In genomic region chr4:89111833-89112563, GRCh38 we compare ENCODE assay signal across 8 cellular contexts. TPM values are rescaled to one million over a fixed set of nuclear protein-coding genes. Genes with fewer than 3 reads are reported as not detected.
DNase-seq lines count a peak whose midpoint lies in the region; ATAC-seq, FAIRE-seq and TF ChIP-seq lines count a peak whose summit lies in the region.

No MANE protein-coding gene starts in this region.

- H3K4me3 ChIP-seq in A549 (peak overlapping the region; percentile 82), Panc1 (ENCODE audit: low read depth in 2 of 2, low read length in 2 of 2) (peak overlapping the region; percentile 68 to 71), dorsolateral prefrontal cortex (peak overlapping the region; percentile 62 to 99 (median 85)), mononuclear cell (ENCODE audit: low read length) (peak overlapping the region; percentile 73)

- no peak for TF ChIP-seq CTCF in A549 (IDR thresholded peaks at IDR 0.05)
- TF ChIP-seq CTCF in Panc1 (IDR thresholded peaks at IDR 0.05) = no peak
- TF ChIP-seq CTCF in dorsolateral prefrontal cortex (IDR thresholded peaks at IDR 0.05 in 54 of 56, conservative IDR thresholded peaks at IDR 0.05 in 2 of 56; ENCODE audit: low read depth in 1 of 56, partially characterized antibody in 56 of 56) = no peak

- H3K4me1 ChIP-seq in A549 (peaks cover 14% of the 10 kb centered on the region; the same call in 2 of the 3 replicates), Panc1 (ENCODE audit: control insufficient read depth, insufficient read depth, low read length) (no peaks in the 10 kb centered on the region), mononuclear cell (ENCODE audit: insufficient read depth, low read length) (peaks cover 17% of the 10 kb centered on the region)

- CTCF ChIA-PET in A549 (lab: Yijun Ruan, JAX) (interaction anchor here (1.8 kb wide), 1 partner anchor 55 kb away, joined by 5 read pairs; the partner anchor contains the start of gene FAM13A), Panc1 (lab: Charles Lee) (no interaction called here)

- no TSS peak for BruUV-seq in Panc1 (replicated peaks; lab: Mats Ljungman, UMichigan)

- peak overlapping the region; percentile 95 to 99 for H3K27ac ChIP-seq in A549
- peak overlapping the region; percentile 77 for H3K27ac ChIP-seq in Panc1 (ENCODE audit: low read length)
- peak overlapping the region in 58 of 59 donors; percentile 47 to 95 (median 86) for H3K27ac ChIP-seq in dorsolateral prefrontal cortex

- WGBS in A549 (ENCODE audit: missing lambda C conversion rate) = 9% methylated on average over 15 of the region's 15 CpGs

- intact Hi-C loops in Panc1 (cut with micrococcal nuclease; ENCODE audit: unreplicated experiment) = no loop called here
- intact Hi-C loops in dorsolateral prefrontal cortex (cut with DNase I) = loop anchor here (5.0 kb wide), 2 partner anchors 290 to 590 kb away; partner anchors contain the start of gene PYURF (in 1 of the 2)

- no peak for TF ChIP-seq RAD21 in A549 (conservative IDR thresholded peaks at IDR 0.05 in 1 of 2, IDR thresholded peaks at IDR 0.05 in 1 of 2)

- TF ChIP-seq EP300 in A549 (IDR thresholded peaks at IDR 0.05) = no peak

- POLR2A ChIA-PET in A549 (lab: Yijun Ruan, JAX) (interaction anchor here (0.9 kb wide), 1 partner anchor 11 kb away, joined by 4 read pairs; no protein-coding TSS in a partner anchor), Panc1 (lab: Charles Lee) (no interaction called here)

- DNase-seq in A549 (ENCODE audit: low read depth in 1 of 2, low spot score in 1 of 2) = peak; percentile 25 to 69
- DNase-seq in GM04503 (ENCODE audit: low read depth) = peak; percentile 66
- DNase-seq in Panc1 (ENCODE audit: low read depth, low spot score) = no peak
- no peak for DNase-seq in dorsolateral prefrontal cortex
- no peak for DNase-seq in NCI-H1694 treated with DMSO at 0.1 percent for 48 hours (lab: John Stamatoyannopoulos, UW)
- no peak for DNase-seq in NCI-H146 treated with DMSO at 0.1 percent for 48 hours (lab: John Stamatoyannopoulos, UW; ENCODE audit: unreplicated experiment)
- DNase-seq in NCI-H2081 treated with DMSO at 0.1 percent for 48 hours (lab: John Stamatoyannopoulos, UW) = no peak

- no peak for FAIRE-seq in A549 (lab: Jason Lieb, UNC)

- H3K27me3 ChIP-seq in Panc1 (ENCODE audit: control insufficient read depth, insufficient read depth, low read length) = no peaks in the 10 kb centered on the region; the same call in 1 of the 2 replicates
- no peaks in the 10 kb centered on the region for H3K27me3 ChIP-seq in dorsolateral prefrontal cortex
- peaks cover 19% of the 10 kb centered on the region for H3K27me3 ChIP-seq in mononuclear cell (ENCODE audit: insufficient read depth, low read length)

- in situ Hi-C loops in Panc1 (cut with HindIII; ENCODE audit: low pct_unique_long_range_greater_than_20kb, low sequenced_read_pairs) = no loop called here

- peak overlapping the region; percentile 97 for H3K4me2 ChIP-seq in A549

- no peak for TF ChIP-seq POLR2A in A549 (IDR thresholded peaks at IDR 0.05; ENCODE audit: low read length)

- ATAC-seq in A549 (peak; percentile 51 to 63; a peak in 4 of 6 replicates), Panc1 (no peak)

- no peaks in the 10 kb centered on the region for H3K36me3 ChIP-seq in Panc1 (ENCODE audit: control insufficient read depth, insufficient read depth, low read length)

- peaks cover 6% of the 10 kb centered on the region; the same call in 1 of the 3 replicates for H3K9me3 ChIP-seq in A549
- no peaks in the 10 kb centered on the region for H3K9me3 ChIP-seq in Panc1 (ENCODE audit: control insufficient read depth, insufficient read depth, low read depth, low read length)
- no peaks in the 10 kb centered on the region for H3K9me3 ChIP-seq in mononuclear cell (ENCODE audit: low read depth, low read length)

TF ChIP-seq in A549, 52 proteins besides CTCF, POLR2A, EP300 and RAD21:
- peak; percentile 88 to 97 for TF ChIP-seq CEBPB (IDR thresholded peaks at IDR 0.05)
- no peak for TF ChIP-seq CBX2 (IDR thresholded peaks at IDR 0.05; ENCODE audit: borderline replicate concordance, low read depth)
- TF ChIP-seq BHLHE40 (IDR thresholded peaks at IDR 0.05; ENCODE audit: low read depth, low read length) = no peak
- no peak for TF ChIP-seq FOSL2 (IDR thresholded peaks at IDR 0.05)
- TF ChIP-seq FOSL2 (CRISPR knock-in tag; IDR thresholded peaks at IDR 0.05) = 0 out of 2 replicates have a peak, but pooled peaks have one; percentile 4
- TF ChIP-seq GATA3 (IDR thresholded peaks at IDR 0.05; ENCODE audit: borderline replicate concordance) = peak; percentile 41; the same call in 1 of the 2 replicates
- TF ChIP-seq, protein P1, sequence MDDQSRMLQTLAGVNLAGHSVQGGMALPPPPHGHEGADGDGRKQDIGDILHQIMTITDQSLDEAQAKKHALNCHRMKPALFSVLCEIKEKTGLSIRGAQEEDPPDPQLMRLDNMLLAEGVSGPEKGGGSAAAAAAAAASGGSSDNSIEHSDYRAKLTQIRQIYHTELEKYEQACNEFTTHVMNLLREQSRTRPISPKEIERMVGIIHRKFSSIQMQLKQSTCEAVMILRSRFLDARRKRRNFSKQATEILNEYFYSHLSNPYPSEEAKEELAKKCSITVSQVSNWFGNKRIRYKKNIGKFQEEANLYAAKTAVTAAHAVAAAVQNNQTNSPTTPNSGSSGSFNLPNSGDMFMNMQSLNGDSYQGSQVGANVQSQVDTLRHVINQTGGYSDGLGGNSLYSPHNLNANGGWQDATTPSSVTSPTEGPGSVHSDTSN (IDR thresholded peaks at IDR 0.05) = no peak
- no peak for TF ChIP-seq EHF (CRISPR knock-in tag; IDR thresholded peaks at IDR 0.05)
- TF ChIP-seq HES2 (IDR thresholded peaks at IDR 0.05) = 0 out of 2 replicates have a peak, but pooled peaks have one; percentile 31
- no peak for TF ChIP-seq HOXA7 (CRISPR knock-in tag; IDR thresholded peaks at IDR 0.05)
- TF ChIP-seq KDM1A (IDR thresholded peaks at IDR 0.05; ENCODE audit: low read depth) = no peak
- TF ChIP-seq SMC3 (IDR thresholded peaks at IDR 0.05) = no peak

RNA-seq across cellular contexts. Expression of gene TIGD2, which starts 0.7 kb away (rescaled TPM):
- polyA plus RNA-seq in A549 (2011; rRNA removed) (8.8 and 10.7 TPM in 2 replicates), A549 (2017; fragmentation: RNase III; extraction: RNeasy Plus Mini Kit Qiagen cat#74134 plus additional on column Dnase treatment) (6.6 to 7.5 TPM (median 7.2 TPM) in 3 replicates)
- polyA plus RNA-seq in A549 (2012; cell fraction: cytosol; rRNA removed) = 2.0 and 2.1 TPM in 2 replicates
- polyA plus RNA-seq in A549 (2012; cell fraction: nucleus; rRNA removed) = 1.1 and 1.6 TPM in 2 replicates
- 4.6 and 5.1 TPM in 2 replicates for polyA minus RNA-seq in A549 (2011; rRNA and poly(A)+ RNA removed)
- total RNA-seq in Panc1 (2021; ENCODE audit: unreplicated experiment) (3.6 TPM), dorsolateral prefrontal cortex (1 to 10 TPM; 2.4 to 7.4 (median 4.9) TPM), mononuclear cell (3.4 TPM)
- 1.1 TPM for polyA plus RNA-seq in Panc1 (2012; ENCODE audit: insufficient read length)

RNA-seq across cellular contexts. Expression of gene FAM13A, which starts 55.0 kb away (rescaled TPM):
- polyA plus RNA-seq in A549 (2011; rRNA removed) = 21.0 and 22.0 TPM in 2 replicates
- polyA plus RNA-seq in A549 (2012; cell fraction: cytosol; rRNA removed) = 3.6 and 3.8 TPM in 2 replicates
- polyA plus RNA-seq in A549 (2012; cell fraction: nucleus; rRNA removed) = 5.3 and 6.5 TPM in 2 replicates
- 5.7 to 6.9 TPM (median 6.5 TPM) in 3 replicates for polyA plus RNA-seq in A549 (2017; fragmentation: RNase III; extraction: RNeasy Plus Mini Kit Qiagen cat#74134 plus additional on column Dnase treatment)
- polyA minus RNA-seq in A549 (2011; rRNA and poly(A)+ RNA removed) = 34.8 and 43.1 TPM in 2 replicates
- 5.8 TPM for total RNA-seq in Panc1 (2021; ENCODE audit: unreplicated experiment)
- 5.7 TPM for polyA plus RNA-seq in Panc1 (2012; ENCODE audit: insufficient read length)
- total RNA-seq in dorsolateral prefrontal cortex = 100 to 1,000 TPM in 37 of 120 experiments, 10 to 100 TPM in 83; 31.6 to 142 (median 89.9) TPM
- total RNA-seq in mononuclear cell = 7.9 TPM

Comparison
In these comparisons a context has a peak if more than half of its experiments do, and no peak if none do; other contexts are left out.
1. DNase-seq: peak in A549 (2 of 2) and GM04503 (single experiment); none in Panc1 (single experiment), dorsolateral prefrontal cortex (0 of 10), NCI-H1694 treated with DMSO at 0.1 percent for 48 hours (single experiment), NCI-H146 treated with DMSO at 0.1 percent for 48 hours (single experiment) and NCI-H2081 treated with DMSO at 0.1 percent for 48 hours (single experiment).
2. Peak in every context shown above with its lines, with median percentiles within 50 percentile points of each other: H3K27ac ChIP-seq and H3K4me3 ChIP-seq.